1 cellular context compared by ENCODE assay signal in genomic region chr2:239549711-239550265, GRCh38.
TF ChIP-seq lines count a peak whose summit lies in the region.

No MANE protein-coding gene starts in this region.

TF ChIP-seq in HepG2, 621 proteins besides CTCF, POLR2A, EP300 and RAD21:
- TF ChIP-seq ZNF317 (CRISPR knock-in tag; IDR thresholded peaks at IDR 0.05) (no peak), CEBPG (CRISPR knock-in tag; IDR thresholded peaks at IDR 0.05) (no peak), ZSCAN22 (CRISPR knock-in tag; IDR thresholded peaks at IDR 0.05) (no peak), JUND (CRISPR knock-in tag; IDR thresholded peaks at IDR 0.05) (no peak), ZNF781 (CRISPR knock-in tag; IDR thresholded peaks at IDR 0.05; ENCODE audit: borderline replicate concordance, not compliant biosample characterization) (no peak), ZBTB43 (CRISPR knock-in tag; conservative IDR thresholded peaks at IDR 0.05) (no peak), ZNF354B (CRISPR knock-in tag; IDR thresholded peaks at IDR 0.05) (no peak), CEBPZ (IDR thresholded peaks at IDR 0.05; ENCODE audit: low read length) (no peak), ZNF430 (CRISPR knock-in tag; IDR thresholded peaks at IDR 0.05) (no peak), SRY (CRISPR knock-in tag; IDR thresholded peaks at IDR 0.05) (no peak), ZSCAN25 (CRISPR knock-in tag; IDR thresholded peaks at IDR 0.05) (no peak), GZF1 (CRISPR knock-in tag; IDR thresholded peaks at IDR 0.05) (no peak), CAMTA2 (CRISPR knock-in tag; IDR thresholded peaks at IDR 0.05; ENCODE audit: borderline replicate concordance) (no peak), KDM4B (CRISPR knock-in tag; IDR thresholded peaks at IDR 0.05) (no peak), MEF2D (CRISPR knock-in tag; IDR thresholded peaks at IDR 0.05) (no peak), TGIF2 (CRISPR knock-in tag; IDR thresholded peaks at IDR 0.05) (no peak)
